In genomic region chr2:20642026-20642971, GRCh38 we compare ENCODE assay signal across 8 cellular contexts. TPM values are rescaled to one million over a fixed set of nuclear protein-coding genes. Genes with fewer than 3 reads are reported as not detected.
A peak's percentile ranks its signal among the peaks of the same experiment; 100 is the strongest.
DNase-seq lines count a peak whose midpoint lies in the region; ATAC-seq and TF ChIP-seq lines count a peak whose summit lies in the region.

No MANE protein-coding gene starts in this region.

- no peaks in the 10 kb centered on the region; the same call in 1 of the 3 replicates for H3K36me3 Mint-ChIP-seq in GM23338 (ENCODE audit: low read depth)
- peaks cover 6% of the 10 kb centered on the region for H3K36me3 Mint-ChIP-seq in activated naive CD8-positive, alpha-beta T cell treated with anti-CD3 and anti-CD28 coated beads, Interleukin-2, amount 50 U/mL, for 24 hours (ENCODE audit: low read depth)

- H3K27me3 ChIP-seq in GM06990 (replicated peaks; ENCODE audit: control insufficient read depth, insufficient read depth, low read length) (no peaks in the 10 kb centered on the region), GM23338 (ENCODE audit: insufficient read depth) (no peaks in the 10 kb centered on the region)

- ATAC-seq in GM23338 = peak; percentile 99
- peak; percentile 95 for ATAC-seq in activated naive CD8-positive, alpha-beta T cell treated with anti-CD3 and anti-CD28 coated beads, Interleukin-2, amount 50 U/mL, for 24 hours
- peak; percentile 89 for ATAC-seq in left ventricle myocardium superior

- intact Hi-C loops in left ventricle myocardium superior (cut with micrococcal nuclease) = no loop called here

- no peak overlapping the region for H3K27ac Mint-ChIP-seq in GM23338
- no peak overlapping the region for H3K27ac Mint-ChIP-seq in activated naive CD8-positive, alpha-beta T cell treated with anti-CD3 and anti-CD28 coated beads, Interleukin-2, amount 50 U/mL, for 24 hours

- H3K9me2 ChIP-seq in GM23338 (ENCODE audit: insufficient read depth) = no peaks in the 10 kb centered on the region

- H3F3A ChIP-seq in GM23338 (replicated peaks; ENCODE audit: low read depth) = no peaks in the 10 kb centered on the region

- no peaks in the 10 kb centered on the region for H3K79me2 ChIP-seq in GM23338 (replicated peaks; ENCODE audit: insufficient read depth)

- TF ChIP-seq CTCF in GM06990 (IDR thresholded peaks at IDR 0.05; ENCODE audit: insufficient read depth, low read length, poor library complexity, severe bottlenecking) (peak; percentile 99), GM23338 (conservative IDR thresholded peaks at IDR 0.05; ENCODE audit: low read depth in 2 of 2) (peak; percentile 79 to 97), LNCAP (IDR thresholded peaks at IDR 0.05) (peak; percentile 85), retinal pigment epithelial cell (conservative IDR thresholded peaks at IDR 0.05; ENCODE audit: low read depth, low read length) (peak; percentile 95)

- no peak overlapping the region for H3K4me2 ChIP-seq in GM23338

- DNase-seq in GM06990 (ENCODE audit: extremely low read depth, insufficient read length) (peak; percentile 77), GM23338 (ENCODE audit: low spot score) (peak; percentile 82), SKM-1 treated with dmso at 0.1 percent for 144 hours (lab: John Stamatoyannopoulos, UW; ENCODE audit: unreplicated experiment) (peak; percentile 46), left ventricle myocardium superior (peak; percentile 92), retinal pigment epithelial cell (ENCODE audit: low read depth) (no peak), mesenteric fat pad (ENCODE audit: low spot score) (no peak)
- DNase-seq in activated naive CD8-positive, alpha-beta T cell treated with anti-CD3 and anti-CD28 coated beads, Interleukin-2, amount 50 U/mL, for 24 hours = peak; percentile 78

- no peak overlapping the region for H3K27ac ChIP-seq in GM23338 (ENCODE audit: low read depth)

- H3K4me1 ChIP-seq in GM23338 (ENCODE audit: insufficient read depth) = no peaks in the 10 kb centered on the region

- H3K4me3 ChIP-seq in GM06990 (replicated peaks; ENCODE audit: low read depth, low read length) = no peak overlapping the region
- H3K4me3 ChIP-seq in GM23338 = no peak overlapping the region
- no peak overlapping the region for H3K4me3 ChIP-seq in retinal pigment epithelial cell (ENCODE audit: low read length)

- no peaks in the 10 kb centered on the region for H4K20me1 ChIP-seq in GM23338 (replicated peaks; ENCODE audit: insufficient read depth)

- H2AFZ ChIP-seq in GM23338 = no peak overlapping the region

- peaks cover 11% of the 10 kb centered on the region for H3K27me3 Mint-ChIP-seq in GM23338 (ENCODE audit: insufficient read depth, low read depth, poor library complexity)
- no peaks in the 10 kb centered on the region for H3K27me3 Mint-ChIP-seq in activated naive CD8-positive, alpha-beta T cell treated with anti-CD3 and anti-CD28 coated beads, Interleukin-2, amount 50 U/mL, for 24 hours

- no peaks in the 10 kb centered on the region for H3K9me3 Mint-ChIP-seq in GM23338
- no peaks in the 10 kb centered on the region for H3K9me3 Mint-ChIP-seq in activated naive CD8-positive, alpha-beta T cell treated with anti-CD3 and anti-CD28 coated beads, Interleukin-2, amount 50 U/mL, for 24 hours

- no peaks in the 10 kb centered on the region for H3K4me1 Mint-ChIP-seq in GM23338
- no peaks in the 10 kb centered on the region for H3K4me1 Mint-ChIP-seq in activated naive CD8-positive, alpha-beta T cell treated with anti-CD3 and anti-CD28 coated beads, Interleukin-2, amount 50 U/mL, for 24 hours

- H3K36me3 ChIP-seq in GM06990 (ENCODE audit: control insufficient read depth, insufficient read depth, low read length) (peaks cover 4% of the 10 kb centered on the region), GM23338 (ENCODE audit: insufficient read depth) (no peaks in the 10 kb centered on the region)

- no peak overlapping the region for H3K4me3 Mint-ChIP-seq in GM23338
- no peak overlapping the region for H3K4me3 Mint-ChIP-seq in activated naive CD8-positive, alpha-beta T cell treated with anti-CD3 and anti-CD28 coated beads, Interleukin-2, amount 50 U/mL, for 24 hours

TF ChIP-seq in GM23338, 12 proteins besides CTCF, POLR2A, EP300 and RAD21:
- no peak for TF ChIP-seq EZH2phosphoT487 (IDR thresholded peaks at IDR 0.05; ENCODE audit: unreplicated experiment)
- no peak for TF ChIP-seq REST (IDR thresholded peaks at IDR 0.05; ENCODE audit: unreplicated experiment)
- no peak for TF ChIP-seq POLR2AphosphoS5 (IDR thresholded peaks at IDR 0.05; ENCODE audit: low read depth)
- TF ChIP-seq ZNF114 (CRISPR knock-in tag; IDR thresholded peaks at IDR 0.05) = no peak
- TF ChIP-seq CREB1 (CRISPR knock-in tag; IDR thresholded peaks at IDR 0.05; ENCODE audit: low read depth) = no peak
- TF ChIP-seq EZH2 (IDR thresholded peaks at IDR 0.05; ENCODE audit: low read depth, unreplicated experiment) = no peak
- TF ChIP-seq JUNB (IDR thresholded peaks at IDR 0.05; ENCODE audit: unreplicated experiment) = no peak
TF ChIP-seq in GM23338: peak in this region for 0.

RNA-seq across cellular contexts. Expression of gene HS1BP3, which starts 8.6 kb away (rescaled TPM):
- total RNA-seq in GM23338 (2014; rRNA removed; shearing (Covaris generic)) = 15.0 and 16.8 TPM in 2 replicates
- polyA plus RNA-seq in GM23338 (2016; fragmentation: Nextera tagmentation; extraction: Ambion mirVana) = 6.0 and 7.2 TPM in 2 replicates
- total RNA-seq in left ventricle myocardium superior = 20.2 TPM
- 28.8 TPM for total RNA-seq in mesenteric fat pad

RNA-seq across cellular contexts. Expression of gene GDF7, which starts 24.6 kb away (rescaled TPM):
- 0.19 and 0.52 TPM in 2 replicates for total RNA-seq in GM23338 (2014; rRNA removed; shearing (Covaris generic))
- 0.16 and 0.19 TPM in 2 replicates for polyA plus RNA-seq in GM23338 (2016; fragmentation: Nextera tagmentation; extraction: Ambion mirVana)
- 0.32 TPM for total RNA-seq in left ventricle myocardium superior
- total RNA-seq in mesenteric fat pad = 1.2 TPM

Comparison
In these comparisons a context has a peak if more than half of its experiments do, and no peak if none do; other contexts are left out.
1. DNase-seq: peak in GM06990 (single experiment), GM23338 (single experiment), SKM-1 treated with dmso at 0.1 percent for 144 hours (single experiment), activated naive CD8-positive, alpha-beta T cell treated with anti-CD3 and anti-CD28 coated beads, Interleukin-2, amount 50 U/mL, for 24 hours (single experiment) and left ventricle myocardium superior (single experiment); none in retinal pigment epithelial cell (single experiment) and mesenteric fat pad (single experiment).
2. Peak in every context shown above with its lines, with median percentiles within 50 percentile points of each other: CTCF ChIP-seq and ATAC-seq.